In genomic region chr11:120599816-120600420, GRCh38 we compare ENCODE assay signal across 2 cellular contexts.
TF ChIP-seq lines count a peak whose summit lies in the region.

No MANE protein-coding gene starts in this region.

TF ChIP-seq in HEK293, 187 proteins besides CTCF, POLR2A, EP300 and RAD21:
- TF ChIP-seq ZFHX2 (tag by site-specific recombination; conservative IDR thresholded peaks at IDR 0.05) (peak; percentile 36; the same call in 1 of the 2 replicates), ZNF398 (tag by site-specific recombination; IDR thresholded peaks at IDR 0.05) (no peak), ZBTB49 (tag by site-specific recombination; IDR thresholded peaks at IDR 0.05; ENCODE audit: low read depth) (no peak), EGR2 (tag by site-specific recombination; IDR thresholded peaks at IDR 0.05; ENCODE audit: low read depth) (0 out of 2 replicates have a peak, but pooled peaks have one; percentile 43), ZIC2 (tag by site-specific recombination; IDR thresholded peaks at IDR 0.05) (peak; percentile 52), ZNF148 (tag by site-specific recombination; IDR thresholded peaks at IDR 0.05; ENCODE audit: borderline replicate concordance) (no peak)
TF ChIP-seq in HEK293: peak in this region for 3.

TF ChIP-seq in H1, 55 proteins besides CTCF, POLR2A, EP300 and RAD21 (continued from another document):
- no peak for TF ChIP-seq KDM1A (IDR thresholded peaks at IDR 0.05; ENCODE audit: borderline replicate concordance, low read length)
- no peak; the same call in 1 of the 2 replicates for TF ChIP-seq MAX (IDR thresholded peaks at IDR 0.05)
- TF ChIP-seq SP1 (IDR thresholded peaks at IDR 0.05; ENCODE audit: low read depth, low read length): no peak
- no peak for TF ChIP-seq NANOG (IDR thresholded peaks at IDR 0.05; ENCODE audit: insufficient read depth, low read depth, low read length, poor library complexity, severe bottlenecking)
- TF ChIP-seq BRCA1 (IDR thresholded peaks at IDR 0.05; ENCODE audit: low read depth, low read length): no peak
- TF ChIP-seq ATF2 (IDR thresholded peaks at IDR 0.05; ENCODE audit: low read length): no peak
- TF ChIP-seq TCF12 (IDR thresholded peaks at IDR 0.05; ENCODE audit: low read depth, low read length): no peak
- no peak for TF ChIP-seq CBX8 (IDR thresholded peaks at IDR 0.05; ENCODE audit: borderline replicate concordance, low read depth, low read length)
- no peak for TF ChIP-seq SIN3A (conservative IDR thresholded peaks at IDR 0.05 in 1 of 2, IDR thresholded peaks at IDR 0.05 in 1 of 2; ENCODE audit: low read depth in 1 of 2, low read length in 2 of 2)
- no peak for TF ChIP-seq E2F6 (IDR thresholded peaks at IDR 0.05)
